ENCODE assay signal across 8 cellular contexts in the genomic region with DNA sequence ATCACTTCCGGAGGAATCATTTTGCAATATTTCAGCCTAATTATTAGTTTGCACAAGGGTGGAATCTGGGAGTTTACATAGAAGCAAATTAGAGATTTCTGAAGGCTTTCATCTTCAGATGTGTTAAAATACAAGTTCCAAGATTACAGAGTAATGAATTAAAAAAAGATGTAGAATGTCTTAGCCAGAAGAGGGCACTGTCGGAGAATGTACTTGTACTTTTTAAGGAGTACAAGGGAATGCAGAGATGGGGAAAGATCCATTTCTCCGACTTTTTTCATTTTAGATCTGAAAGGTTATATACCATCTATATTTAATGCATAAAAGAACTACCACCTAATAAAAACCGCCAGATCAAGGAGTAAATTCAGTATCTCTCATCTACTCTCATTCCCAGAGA. TPM values are rescaled to one million over a fixed set of nuclear protein-coding genes. Genes with fewer than 3 reads are reported as not detected.
DNase-seq lines count a peak whose midpoint lies in the region; ATAC-seq and TF ChIP-seq lines count a peak whose summit lies in the region.

No MANE protein-coding gene starts in this region.

- H3K27me3 Mint-ChIP-seq in natural killer cell (ENCODE audit: low read depth in 2 of 2), result no peaks in the 10 kb centered on the region
- no peaks in the 10 kb centered on the region for H3K27me3 Mint-ChIP-seq in natural killer cell treated with Interleukin-12 subunit alpha and Interleukin-12 subunit beta and Interleukin-15 and Interleukin-18, amount 100 ng/mL, for 72 hours

- POLR2A ChIA-PET in RWPE1 (lab: Yijun Ruan, JAX; ENCODE audit: low non-redundant PET), result no interaction called here

- H3K9me3 Mint-ChIP-seq in natural killer cell, result no peaks in the 10 kb centered on the region
- no peaks in the 10 kb centered on the region for H3K9me3 Mint-ChIP-seq in natural killer cell treated with Interleukin-12 subunit alpha and Interleukin-12 subunit beta and Interleukin-15 and Interleukin-18, amount 100 ng/mL, for 72 hours

- CTCF ChIA-PET in RWPE1 (lab: Yijun Ruan, JAX), result interaction anchor here (0.7 to 1.0 kb wide), 8 partner anchors 9 to 221 kb away, joined by 3 to 4 read pairs (median 4); no protein-coding TSS in a partner anchor

- DNase-seq in natural killer cell (no peak), RWPE1 (ENCODE audit: low spot score) (peak; percentile 23), glomerular visceral epithelial cell (ENCODE audit: extremely low spot score) (peak; percentile 52), HuH-7.5 (ENCODE audit: low spot score) (no peak)
- no peak for DNase-seq in natural killer cell treated with Interleukin-12 subunit alpha and Interleukin-12 subunit beta and Interleukin-15 and Interleukin-18, amount 100 ng/mL, for 72 hours (ENCODE audit: low spot score)

- peak overlapping the region; percentile 8 to 39 for H3K27ac Mint-ChIP-seq in natural killer cell
- no peak overlapping the region for H3K27ac Mint-ChIP-seq in natural killer cell treated with Interleukin-12 subunit alpha and Interleukin-12 subunit beta and Interleukin-15 and Interleukin-18, amount 100 ng/mL, for 72 hours

- TF ChIP-seq CTCF in natural killer cell (IDR thresholded peaks at IDR 0.05) (peak; percentile 44), RWPE1 (conservative IDR thresholded peaks at IDR 0.05; ENCODE audit: low read depth) (peak; percentile 63)

- intact Hi-C loops in natural killer cell (cut with micrococcal nuclease), result loop anchor here (2.0 kb wide), 1 partner anchor 220 kb away; no protein-coding TSS in a partner anchor

- peaks cover 0 to 13% of the 10 kb centered on the region in 2 donors for H3K4me1 Mint-ChIP-seq in natural killer cell
- peaks cover 3 to 5% of the 10 kb centered on the region in 2 donors for H3K4me1 Mint-ChIP-seq in natural killer cell treated with Interleukin-12 subunit alpha and Interleukin-12 subunit beta and Interleukin-15 and Interleukin-18, amount 100 ng/mL, for 72 hours (ENCODE audit: low read depth in 2 of 2)

- peaks cover 17% of the 10 kb centered on the region for H3K36me3 Mint-ChIP-seq in natural killer cell
- peaks cover 27% of the 10 kb centered on the region for H3K36me3 Mint-ChIP-seq in natural killer cell treated with Interleukin-12 subunit alpha and Interleukin-12 subunit beta and Interleukin-15 and Interleukin-18, amount 100 ng/mL, for 72 hours

- no peak overlapping the region for H3K4me3 Mint-ChIP-seq in natural killer cell
- H3K4me3 Mint-ChIP-seq in natural killer cell treated with Interleukin-12 subunit alpha and Interleukin-12 subunit beta and Interleukin-15 and Interleukin-18, amount 100 ng/mL, for 72 hours, result no peak overlapping the region

- ATAC-seq in natural killer cell (peak in 1 of 3 donors; percentile 34), HG02884 (IDR thresholded peaks at IDR 0.05; ENCODE audit: unreplicated experiment) (no peak), GM21390 (IDR thresholded peaks at IDR 0.05; ENCODE audit: unreplicated experiment) (no peak), GM19397 (IDR thresholded peaks at IDR 0.05; ENCODE audit: unreplicated experiment) (no peak)
- ATAC-seq in natural killer cell treated with Interleukin-12 subunit alpha and Interleukin-12 subunit beta and Interleukin-15 and Interleukin-18, amount 100 ng/mL, for 72 hours, result no peak

- no peak overlapping the region for H3K27ac ChIP-seq in RWPE1

RNA-seq across cellular contexts. Expression of a gene that starts 43.1 kb away (rescaled TPM):
- total RNA-seq in natural killer cell, result 1 to 10 TPM; 5.1 to 9.4 (median 6.3) TPM
- total RNA-seq in natural killer cell treated with Interleukin-12 subunit alpha and Interleukin-12 subunit beta and Interleukin-15 and Interleukin-18, amount 100 ng/mL, for 72 hours, result 1 to 10 TPM; 4.4 to 5.8 TPM

RNA-seq across cellular contexts. Expression of a gene that starts 55.7 kb away (rescaled TPM):
- total RNA-seq in natural killer cell, result 10 to 100 TPM; 62.3 to 67.1 (median 63.1) TPM
- total RNA-seq in natural killer cell treated with Interleukin-12 subunit alpha and Interleukin-12 subunit beta and Interleukin-15 and Interleukin-18, amount 100 ng/mL, for 72 hours, result 10 to 100 TPM; 55.9 to 64.7 TPM

Comparison
In these comparisons a context has a peak if more than half of its experiments do, and no peak if none do; other contexts are left out.
1. H3K27ac Mint-ChIP-seq: peak in natural killer cell (2 of 2); none in natural killer cell treated with Interleukin-12 subunit alpha and Interleukin-12 subunit beta and Interleukin-15 and Interleukin-18, amount 100 ng/mL, for 72 hours (0 of 2).
2. DNase-seq: peak in RWPE1 (single experiment) and glomerular visceral epithelial cell (single experiment); none in natural killer cell (single experiment), natural killer cell treated with Interleukin-12 subunit alpha and Interleukin-12 subunit beta and Interleukin-15 and Interleukin-18, amount 100 ng/mL, for 72 hours (single experiment) and HuH-7.5 (single experiment).